In the genomic region with DNA sequence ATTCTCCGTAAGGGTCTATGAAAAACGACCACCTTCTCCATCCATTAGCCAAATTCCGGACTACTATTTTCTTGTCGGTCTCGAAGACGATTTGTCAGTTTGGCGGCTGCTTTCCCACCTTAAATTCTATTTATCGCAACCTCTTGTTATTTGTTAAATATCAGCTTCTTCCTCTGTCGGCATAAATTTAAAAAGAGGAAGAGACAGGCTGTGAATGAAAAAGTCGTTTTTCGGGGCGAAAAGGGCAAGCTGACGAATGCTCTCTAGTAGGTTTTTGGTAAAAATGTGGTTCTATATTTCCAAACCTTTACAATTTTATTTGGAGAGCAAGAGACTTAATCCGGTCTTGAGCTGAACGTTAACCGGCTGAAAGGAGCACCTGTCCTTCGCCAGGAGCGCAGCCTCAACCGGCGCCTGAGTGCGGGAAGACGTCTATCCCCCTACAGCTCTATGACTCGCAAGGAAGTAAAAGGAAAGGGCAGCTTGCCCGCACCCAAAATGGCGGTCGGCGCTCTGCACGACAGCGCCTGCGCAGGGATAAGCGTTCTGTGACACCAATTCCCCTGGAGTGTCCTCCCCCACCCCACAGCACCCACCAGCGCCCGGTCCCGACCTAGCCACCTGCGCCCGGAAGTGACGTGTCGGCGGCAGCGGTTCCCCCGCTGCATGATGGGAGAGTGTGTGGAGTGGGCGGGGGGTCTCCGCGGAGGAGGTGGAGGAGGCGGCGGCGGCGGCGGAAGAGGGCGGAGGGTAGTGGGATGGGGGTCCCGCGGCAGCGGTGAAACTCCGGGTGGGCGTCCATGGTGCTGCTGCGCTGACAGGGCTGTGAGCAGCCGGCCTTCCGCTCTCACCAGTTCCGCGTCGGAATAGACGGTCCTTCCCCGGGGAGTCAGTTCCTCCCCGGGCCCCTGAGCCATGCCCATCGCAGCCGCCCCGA, we compare ENCODE assay signal across 8 cellular contexts. TPM values are rescaled to one million over a fixed set of nuclear protein-coding genes. Genes with fewer than 3 reads are reported as not detected.
DNase-seq lines count a peak whose midpoint lies in the region; ATAC-seq and TF ChIP-seq lines count a peak whose summit lies in the region.

A gene with protein sequence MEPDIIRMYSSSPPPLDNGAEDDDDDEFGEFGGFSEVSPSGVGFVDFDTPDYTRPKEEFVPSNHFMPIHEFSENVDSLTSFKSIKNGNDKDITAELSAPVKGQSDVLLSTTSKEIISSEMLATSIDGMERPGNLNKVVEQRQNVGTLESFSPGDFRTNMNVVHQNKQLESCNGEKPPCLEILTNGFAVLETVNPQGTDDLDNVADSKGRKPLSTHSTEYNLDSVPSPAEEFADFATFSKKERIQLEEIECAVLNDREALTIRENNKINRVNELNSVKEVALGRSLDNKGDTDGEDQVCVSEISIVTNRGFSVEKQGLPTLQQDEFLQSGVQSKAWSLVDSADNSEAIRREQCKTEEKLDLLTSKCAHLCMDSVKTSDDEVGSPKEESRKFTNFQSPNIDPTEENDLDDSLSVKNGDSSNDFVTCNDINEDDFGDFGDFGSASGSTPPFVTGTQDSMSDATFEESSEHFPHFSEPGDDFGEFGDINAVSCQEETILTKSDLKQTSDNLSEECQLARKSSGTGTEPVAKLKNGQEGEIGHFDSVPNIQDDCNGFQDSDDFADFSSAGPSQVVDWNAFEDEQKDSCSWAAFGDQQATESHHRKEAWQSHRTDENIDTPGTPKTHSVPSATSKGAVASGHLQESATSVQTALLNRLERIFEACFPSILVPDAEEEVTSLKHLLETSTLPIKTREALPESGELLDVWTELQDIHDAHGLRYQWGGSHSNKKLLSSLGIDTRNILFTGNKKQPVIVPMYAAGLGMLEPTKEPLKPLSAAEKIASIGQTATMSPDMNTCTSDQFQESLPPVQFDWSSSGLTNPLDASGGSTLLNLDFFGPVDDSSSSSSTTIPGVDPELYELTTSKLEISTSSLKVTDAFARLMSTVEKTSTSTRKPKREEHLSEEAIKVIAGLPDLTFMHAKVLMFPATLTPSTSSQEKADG (plus strand): TSS at position 662 of the 937 bp plus-strand sequence. CDS start 27,147 bp downstream, outside the sequence.

- H3K4me3 ChIP-seq in RWPE2 (ENCODE audit: severe bottlenecking): peak within 1 kb of the TSS; percentile 68
- peak within 1 kb of the TSS; percentile 72 for H3K4me3 ChIP-seq in fibroblast of mammary gland (ENCODE audit: control insufficient read depth, low read depth, low read length)

- TF ChIP-seq CTCF in RWPE2 (IDR thresholded peaks at IDR 0.05; ENCODE audit: poor library complexity, severe bottlenecking) (no peak), fibroblast of mammary gland (conservative IDR thresholded peaks at IDR 0.05; ENCODE audit: control insufficient read depth, insufficient read depth, low read depth, low read length) (no peak), natural killer cell (IDR thresholded peaks at IDR 0.05) (no peak)

- peak within 1 kb of the TSS; percentile 100 for H3K27ac Mint-ChIP-seq in activated T-helper 2 cell treated with anti-CD3 and anti-CD28 coated beads, Interferon-gamma antibody, Interleukin-2, Interleukin-4, amounts not matched to agents 10 μg/mL and 5 μg/mL and 100 μg/mL, durations not matched to agents 14 hours and 24 hours and 36 hours
- H3K27ac Mint-ChIP-seq in natural killer cell: peak within 1 kb of the TSS; percentile 96 to 98

- peaks cover 36% of the 10 kb centered on the region for H3K4me1 Mint-ChIP-seq in activated T-helper 2 cell treated with anti-CD3 and anti-CD28 coated beads, Interferon-gamma antibody, Interleukin-2, Interleukin-4, amounts not matched to agents 10 μg/mL and 5 μg/mL and 100 μg/mL, durations not matched to agents 14 hours and 24 hours and 36 hours (ENCODE audit: low read depth)
- peaks cover 28 to 42% of the 10 kb centered on the region in 2 donors for H3K4me1 Mint-ChIP-seq in natural killer cell

- no peaks in the 10 kb centered on the region for H3K9me3 ChIP-seq in RWPE2 (ENCODE audit: severe bottlenecking)

- H3K27me3 ChIP-seq in RWPE2 (ENCODE audit: insufficient read depth, poor library complexity, severe bottlenecking): no peaks in the 10 kb centered on the region

- peak within 1 kb of the TSS; percentile 100 for H3K4me3 Mint-ChIP-seq in activated T-helper 2 cell treated with anti-CD3 and anti-CD28 coated beads, Interferon-gamma antibody, Interleukin-2, Interleukin-4, amounts not matched to agents 10 μg/mL and 5 μg/mL and 100 μg/mL, durations not matched to agents 14 hours and 24 hours and 36 hours (ENCODE audit: low read depth)
- peak within 1 kb of the TSS; percentile 98 for H3K4me3 Mint-ChIP-seq in natural killer cell

- DNase-seq in Daoy (ENCODE audit: low read depth) (peak; percentile 99), GOT3 (lab: John Stamatoyannopoulos, UW) (peak; percentile 93), LoVo (ENCODE audit: low spot score) (peak; percentile 98), RWPE2 (ENCODE audit: low spot score) (peak; percentile 99), fibroblast of mammary gland (ENCODE audit: low read depth) (peak; percentile 96), natural killer cell (peak; percentile 98)
- DNase-seq in activated T-helper 2 cell treated with anti-CD3 and anti-CD28 coated beads, Interferon-gamma antibody, Interleukin-2, Interleukin-4, amounts not matched to agents 10 μg/mL and 5 μg/mL and 100 μg/mL, durations not matched to agents 14 hours and 24 hours and 36 hours (ENCODE audit: low spot score): peak; percentile 99
- peak; percentile 99 for DNase-seq in stimulated activated naive CD4-positive, alpha-beta T cell treated with Interleukin-2 at 50 U/mL for 16 hours (lab: John Stamatoyannopoulos, UW)

- intact Hi-C loops in activated T-helper 2 cell treated with anti-CD3 and anti-CD28 coated beads, Interferon-gamma antibody, Interleukin-2, Interleukin-4, amounts not matched to agents 10 μg/mL and 5 μg/mL and 100 μg/mL, durations not matched to agents 14 hours and 24 hours and 36 hours (cut with micrococcal nuclease): loop anchor here (1.0 to 10.0 kb wide), 19 partner anchors 15 to 939 kb away; partner anchors contain the start of genes CEP68, MDH1, PELI1 and RAB1A
- intact Hi-C loops in natural killer cell (cut with micrococcal nuclease): loop anchor here (1.0 to 10.0 kb wide), 8 partner anchors 83 to 608 kb away; partner anchors contain the start of gene RAB1A

- no peaks in the 10 kb centered on the region for H3K36me3 ChIP-seq in RWPE2 (ENCODE audit: low read depth)

- peaks cover 26% of the 10 kb centered on the region for H3K36me3 Mint-ChIP-seq in activated T-helper 2 cell treated with anti-CD3 and anti-CD28 coated beads, Interferon-gamma antibody, Interleukin-2, Interleukin-4, amounts not matched to agents 10 μg/mL and 5 μg/mL and 100 μg/mL, durations not matched to agents 14 hours and 24 hours and 36 hours (ENCODE audit: low read depth)
- no peaks in the 10 kb centered on the region for H3K36me3 Mint-ChIP-seq in natural killer cell

- H3K27me3 Mint-ChIP-seq in activated T-helper 2 cell treated with anti-CD3 and anti-CD28 coated beads, Interferon-gamma antibody, Interleukin-2, Interleukin-4, amounts not matched to agents 10 μg/mL and 5 μg/mL and 100 μg/mL, durations not matched to agents 14 hours and 24 hours and 36 hours (ENCODE audit: low read depth): peaks cover 5% of the 10 kb centered on the region
- H3K27me3 Mint-ChIP-seq in natural killer cell (ENCODE audit: low read depth in 2 of 2): no peaks in the 10 kb centered on the region

- H3K9me3 Mint-ChIP-seq in activated T-helper 2 cell treated with anti-CD3 and anti-CD28 coated beads, Interferon-gamma antibody, Interleukin-2, Interleukin-4, amounts not matched to agents 10 μg/mL and 5 μg/mL and 100 μg/mL, durations not matched to agents 14 hours and 24 hours and 36 hours: no peaks in the 10 kb centered on the region
- H3K9me3 Mint-ChIP-seq in natural killer cell: no peaks in the 10 kb centered on the region

- ATAC-seq in RWPE2 (ENCODE audit: low read depth): peak; percentile 91
- peak; percentile 90 to 99 (median 95) for ATAC-seq in natural killer cell

- H3K4me1 ChIP-seq in RWPE2 (ENCODE audit: insufficient read depth, poor library complexity, severe bottlenecking): no peaks in the 10 kb centered on the region

- peak within 1 kb of the TSS; percentile 59 for H3K27ac ChIP-seq in RWPE2 (ENCODE audit: poor library complexity, severe bottlenecking)

RNA-seq across cellular contexts. Expression of the gene that starts here (rescaled TPM):
- total RNA-seq in Daoy (2014; rRNA removed; shearing (Covaris generic)): 17.9 and 20.1 TPM in 2 replicates
- total RNA-seq in activated T-helper 2 cell treated with anti-CD3 and anti-CD28 coated beads, Interferon-gamma antibody, Interleukin-2, Interleukin-4, amounts not matched to agents 10 μg/mL and 5 μg/mL and 100 μg/mL, durations not matched to agents 14 hours and 24 hours and 36 hours: 34.6 and 36.6 TPM in 2 replicates
- total RNA-seq in natural killer cell: 10 to 100 TPM; 28.9 to 39.6 (median 39.5) TPM

Comparison
In these comparisons a context has a peak if more than half of its experiments do, and no peak if none do; other contexts are left out.
1. Peak in every context shown above with its lines: DNase-seq, ATAC-seq, H3K4me3 ChIP-seq and H3K27ac ChIP-seq.